In genomic region chr5:30804739-30805313, GRCh38 we compare ENCODE assay signal across 14 cellular contexts.
A peak's percentile ranks its signal among the peaks of the same experiment; 100 is the strongest.
DNase-seq lines count a peak whose midpoint lies in the region; ATAC-seq, FAIRE-seq and TF ChIP-seq lines count a peak whose summit lies in the region.
"Had no signal": no experiment of that assay in that cellular context is flagged by ENCODE, and none has a peak within 500 bp of the region (broad histone marks: within the 10 kb centered on the region; RNA-seq: fewer than 3 reads in every experiment).

No MANE protein-coding gene starts in this region.

- H3K27ac ChIP-seq in liver (ENCODE audit: low read depth in 1 of 2, low read length in 2 of 2), result no peak overlapping the region
- no peak overlapping the region for H3K27ac ChIP-seq in HepG2 (ENCODE audit: extremely low read length, insufficient read depth, low read length)

- H3K9me3 ChIP-seq in liver (ENCODE audit: control insufficient read depth in 4 of 4, low read length in 3 of 4), result peaks cover 0 to 2% (median 0%) of the 10 kb centered on the region in 4 donors
- H3K9me3 ChIP-seq in HepG2 (ENCODE audit: low read length), result no peaks in the 10 kb centered on the region

- H3K36me3 ChIP-seq in liver (ENCODE audit: control insufficient read depth in 4 of 4, insufficient read depth in 3 of 4, low read depth in 1 of 4, low read length in 3 of 4) (no peaks in the 10 kb centered on the region), HepG2 (replicated peaks in 1 of 2; ENCODE audit: control insufficient read depth in 1 of 2, insufficient read depth in 2 of 2, low read length in 2 of 2) (no peaks in the 10 kb centered on the region), bronchial epithelial cell (ENCODE audit: control insufficient read depth, insufficient read depth, low read length) (no peaks in the 10 kb centered on the region)

- FAIRE-seq in HepG2 (lab: Jason Lieb, UNC), result no peak
- peak; percentile 28 for FAIRE-seq in bronchial epithelial cell (lab: Jason Lieb, UNC)

- H3K4me2 ChIP-seq in HepG2 (ENCODE audit: low read depth, low read length), result no peak overlapping the region

- H3K27me3 ChIP-seq in liver (ENCODE audit: control insufficient read depth in 4 of 4, insufficient read depth in 4 of 4, low read length in 3 of 4), result peaks cover 0 to 4% (median 0%) of the 10 kb centered on the region in 4 donors
- H3K27me3 ChIP-seq in HepG2 (ENCODE audit: control insufficient read depth in 1 of 2, insufficient read depth in 2 of 2, low read length in 2 of 2), result no peaks in the 10 kb centered on the region
- no peaks in the 10 kb centered on the region for H3K27me3 ChIP-seq in bronchial epithelial cell (ENCODE audit: control insufficient read depth, insufficient read depth, low read length)

- TF ChIP-seq EP300 in HepG2 (IDR thresholded peaks at IDR 0.05; ENCODE audit: low read depth in 2 of 2, low read length in 2 of 2), result no peak
- no peak for TF ChIP-seq EP300 in HepG2 (CRISPR knock-in tag; IDR thresholded peaks at IDR 0.05; ENCODE audit: borderline replicate concordance)

- no peak for TF ChIP-seq POLR2A in HepG2 (IDR thresholded peaks at IDR 0.05; ENCODE audit: insufficient read depth in 1 of 2, low read depth in 2 of 2, low read length in 2 of 2)

- no peak for DNase-seq in HepG2 (ENCODE audit: low spot score)
- peak; percentile 14 for DNase-seq in bronchial epithelial cell (ENCODE audit: low read depth)
- peak; percentile 17 for DNase-seq in iPS DF 19.7 (ENCODE audit: low read depth, low spot score)
- no peak for DNase-seq in NAMALWA (ENCODE audit: low spot score)
- no peak for DNase-seq in HPDE6-E6E7 (ENCODE audit: extremely low spot score)
- no peak for DNase-seq in activated effector memory CD4-positive, alpha-beta T cell treated with anti-CD3 and anti-CD28 coated beads, Interleukin-2, amount 50 U/mL, for 16 hours
- DNase-seq: ACHN; activated CD4-positive, alpha-beta T cell treated with anti-CD3 and anti-CD28 coated beads for 48 hours; activated T-cell treated with anti-CD3 and anti-CD28 coated beads, Interleukin-2, amount 50 U/mL, for 24 hours; effector memory CD4-positive, alpha-beta T cell; stimulated activated CD4-positive, alpha-beta T cell treated with anti-CD3 and anti-CD28 coated beads, Interleukin-15, amount 100 ng/mL, for 24 hours; SW 1271 had no signal

- in situ Hi-C loops in HepG2 (cut with HindIII; ENCODE audit: extremely low pct_ligation_motif_present, low pct_unique_long_range_greater_than_20kb), result no loop called here

- BruUV-seq in HepG2 (replicated peaks; lab: Mats Ljungman, UMichigan), result no TSS peak

- H3K4me3 ChIP-seq in liver (ENCODE audit: low read depth in 1 of 3, low read length in 3 of 3) (no peak overlapping the region), HepG2 (replicated peaks in 1 of 3; ENCODE audit: insufficient read depth in 1 of 3, low read depth in 2 of 3, low read length in 3 of 3) (no peak overlapping the region), bronchial epithelial cell (ENCODE audit: low read depth, low read length) (no peak overlapping the region)

- CTCF ChIA-PET in HepG2 (lab: Yijun Ruan, JAX; ENCODE audit: low intra/inter-chr PET ratio, low total read pairs), result no interaction called here

- intact Hi-C loops in HepG2 (cut with micrococcal nuclease; ENCODE audit: unreplicated experiment), result no loop called here

- no peaks in the 10 kb centered on the region for H3K4me1 ChIP-seq in liver (ENCODE audit: control insufficient read depth in 4 of 4, insufficient read depth in 4 of 4, low read length in 3 of 4)
- no peaks in the 10 kb centered on the region for H3K4me1 ChIP-seq in HepG2 (ENCODE audit: insufficient read depth, low read length)

- TF ChIP-seq CTCF in liver (IDR thresholded peaks at IDR 0.05; ENCODE audit: low read depth, low read length, missing input control) (no peak), HepG2 (CRISPR knock-in tag; IDR thresholded peaks at IDR 0.05) (no peak), bronchial epithelial cell (IDR thresholded peaks at IDR 0.05; ENCODE audit: insufficient read depth, low read length, severe bottlenecking) (peak; percentile 24)

- POLR2A ChIA-PET in HepG2 (lab: Yijun Ruan, JAX), result no interaction called here

- H3K9ac ChIP-seq in liver (ENCODE audit: low read depth in 1 of 2, low read length in 2 of 2) (no peak overlapping the region), HepG2 (ENCODE audit: insufficient read depth, low read depth, low read length) (no peak overlapping the region)

- WGBS in liver, result 66% methylated on average over 6 of the region's 6 CpGs
- WGBS in HepG2 (ENCODE audit: low lambda C conversion rate), result 23% methylated on average over 6 of the region's 6 CpGs

- no peaks in the 10 kb centered on the region for H3K79me2 ChIP-seq in HepG2 (ENCODE audit: insufficient read depth, low read length)

- H4K20me1 ChIP-seq in HepG2 (ENCODE audit: insufficient read depth, low read length), result no peaks in the 10 kb centered on the region

- TF ChIP-seq RAD21 in liver (IDR thresholded peaks at IDR 0.05) (peak; percentile 25 to 26), HepG2 (CRISPR knock-in tag; IDR thresholded peaks at IDR 0.05) (no peak)

- ATAC-seq in HepG2, result no peak
- ATAC-seq in GM21515 (IDR thresholded peaks at IDR 0.05; ENCODE audit: unreplicated experiment), result no peak

- no peak overlapping the region for H2AFZ ChIP-seq in HepG2 (ENCODE audit: low read length)

TF ChIP-seq in liver, 16 proteins besides CTCF, POLR2A, EP300 and RAD21 (continues in another document):
- TF ChIP-seq FOXA1 (IDR thresholded peaks at IDR 0.05) (no peak), REST (IDR thresholded peaks at IDR 0.05) (no peak), NR2F2 (IDR thresholded peaks at IDR 0.05) (no peak), EGR1 (IDR thresholded peaks at IDR 0.05; ENCODE audit: low read depth in 2 of 2) (no peak), YY1 (IDR thresholded peaks at IDR 0.05) (no peak), HNF4A (conservative IDR thresholded peaks at IDR 0.05) (no peak), RXRA (IDR thresholded peaks at IDR 0.05) (no peak), HNF4G (IDR thresholded peaks at IDR 0.05) (no peak), TAF1 (conservative IDR thresholded peaks at IDR 0.05) (no peak)

TF ChIP-seq in HepG2, 621 proteins besides CTCF, POLR2A, EP300 and RAD21 (continues in another document):
- no peak for TF ChIP-seq TCF12 (IDR thresholded peaks at IDR 0.05)
- TF ChIP-seq TCF12 (CRISPR knock-in tag; IDR thresholded peaks at IDR 0.05), result no peak
- TF ChIP-seq NFATC3 (CRISPR knock-in tag; IDR thresholded peaks at IDR 0.05), result no peak
- no peak for TF ChIP-seq ZNF143 (CRISPR knock-in tag; IDR thresholded peaks at IDR 0.05)
- TF ChIP-seq GMEB2 (CRISPR knock-in tag; IDR thresholded peaks at IDR 0.05; ENCODE audit: low read depth), result no peak
- TF ChIP-seq ZNF570 (CRISPR knock-in tag; IDR thresholded peaks at IDR 0.05; ENCODE audit: borderline replicate concordance), result no peak
- no peak for TF ChIP-seq ZNF839 (CRISPR knock-in tag; IDR thresholded peaks at IDR 0.05; ENCODE audit: borderline replicate concordance)
- no peak for TF ChIP-seq USF2 (IDR thresholded peaks at IDR 0.05; ENCODE audit: low read depth, low read length)
- TF ChIP-seq USF2 (CRISPR knock-in tag; IDR thresholded peaks at IDR 0.05; ENCODE audit: borderline replicate concordance), result no peak
- TF ChIP-seq HOXA7 (CRISPR knock-in tag; IDR thresholded peaks at IDR 0.05), result no peak
- no peak for TF ChIP-seq ZNF550 (CRISPR knock-in tag; IDR thresholded peaks at IDR 0.05; ENCODE audit: borderline replicate concordance)
- TF ChIP-seq PRMT3 (CRISPR knock-in tag; IDR thresholded peaks at IDR 0.05; ENCODE audit: borderline replicate concordance, low read depth), result no peak
- no peak for TF ChIP-seq ATF4 (CRISPR knock-in tag; IDR thresholded peaks at IDR 0.05)
- no peak for TF ChIP-seq KDM4B (CRISPR knock-in tag; IDR thresholded peaks at IDR 0.05)
- no peak for TF ChIP-seq ZNF350 (CRISPR knock-in tag; IDR thresholded peaks at IDR 0.05; ENCODE audit: borderline replicate concordance, low read depth)

Comparison
In these comparisons a context has a peak if more than half of its experiments do, and no peak if none do; other contexts are left out.
1. DNase-seq: peak in bronchial epithelial cell (single experiment) and iPS DF 19.7 (single experiment); none in HepG2 (single experiment), NAMALWA (single experiment), HPDE6-E6E7 (single experiment) and activated effector memory CD4-positive, alpha-beta T cell treated with anti-CD3 and anti-CD28 coated beads, Interleukin-2, amount 50 U/mL, for 16 hours (single experiment).